8 cellular contexts compared by ENCODE assay signal in genomic region chr17:75012320-75013076, GRCh38. TPM values are rescaled to one million over a fixed set of nuclear protein-coding genes. Genes with fewer than 3 reads are reported as not detected.
DNase-seq lines count a peak whose midpoint lies in the region; ATAC-seq and TF ChIP-seq lines count a peak whose summit lies in the region.

Gene MRPL58, plus strand, starts transcription at chr17:75012670. Its CDS starts 17 bp downstream, at chr17:75012687.

- in situ Hi-C loops in GM23248 (cut with MboI) = no loop called here

- peak; percentile 63 for TF ChIP-seq CTCF in foreskin keratinocyte (conservative IDR thresholded peaks at IDR 0.05)

- peak within 1 kb of the TSS; percentile 95 for H2AFZ ChIP-seq in GM23248
- peak within 1 kb of the TSS; percentile 96 for H2AFZ ChIP-seq in Karpas-422 (ENCODE audit: low read length)
- H2AFZ ChIP-seq in neuron (ENCODE audit: low read depth, low read length) = peak within 1 kb of the TSS; percentile 91

- WGBS in GM23248 (ENCODE audit: low coverage in 1 of 2, low lambda C conversion rate in 2 of 2, missing lambda C conversion rate in 2 of 2), 2 experiments = 2% methylated on average over 57 of the region's 65 CpGs

- H3K27me3 ChIP-seq in GM23248 (replicated peaks; ENCODE audit: insufficient read depth) = no peaks in the 10 kb centered on the region
- H3K27me3 ChIP-seq in Karpas-422 (ENCODE audit: low read length) = no peaks in the 10 kb centered on the region
- H3K27me3 ChIP-seq in foreskin keratinocyte = no peaks in the 10 kb centered on the region
- no peaks in the 10 kb centered on the region for H3K27me3 ChIP-seq in neuron (ENCODE audit: insufficient read depth, low read length)

- peaks cover 24% of the 10 kb centered on the region for H3F3A ChIP-seq in GM23248 (ENCODE audit: insufficient read depth)

- H3K4me2 ChIP-seq in GM23248 (ENCODE audit: unreplicated experiment) = peak within 1 kb of the TSS; percentile 98
- peak within 1 kb of the TSS; percentile 82 for H3K4me2 ChIP-seq in Karpas-422 (ENCODE audit: low read depth, low read length, poor library complexity, severe bottlenecking)

- H3K27ac ChIP-seq in GM23248 (peak within 1 kb of the TSS; percentile 88), Karpas-422 (ENCODE audit: low read length) (peak within 1 kb of the TSS; percentile 69), foreskin keratinocyte (peak within 1 kb of the TSS; percentile 24)

- H3K9ac ChIP-seq in GM23248 (peak within 1 kb of the TSS; percentile 84), Karpas-422 (ENCODE audit: low read length) (peak within 1 kb of the TSS; percentile 78)

- DNase-seq in ELF-1 (ENCODE audit: low read depth, low spot score) (peak; percentile 91), GM23248 (peak; percentile 95), Karpas-422 (peak; percentile 96), SHP77 (lab: John Stamatoyannopoulos, UW) (peak; percentile 95 to 97), activated gamma-delta T cell treated with Interleukin-2 at 50 U/mL for 16 hours (peak; percentile 81), foreskin keratinocyte (peak; percentile 41 to 66), stromal cell of bone marrow (ENCODE audit: low read depth) (peak; percentile 65)

- H3K36me3 ChIP-seq in GM23248 (ENCODE audit: low read depth) (no peaks in the 10 kb centered on the region), Karpas-422 (ENCODE audit: insufficient read depth, low read length) (0 out of 2 replicates have a peak, but pooled peaks cover 5% of the 10 kb centered on the region), neuron (ENCODE audit: insufficient read depth, low read length) (peaks cover 8% of the 10 kb centered on the region)

- H3K9me2 ChIP-seq in GM23248 (ENCODE audit: insufficient read depth) (no peaks in the 10 kb centered on the region), Karpas-422 (replicated peaks; ENCODE audit: insufficient read depth, low read length) (no peaks in the 10 kb centered on the region)

- H3K4me3 ChIP-seq in GM23248 = peak within 1 kb of the TSS; percentile 82
- H3K4me3 ChIP-seq in Karpas-422 (ENCODE audit: low read length) = peak within 1 kb of the TSS; percentile 76
- H3K4me3 ChIP-seq in neuron (ENCODE audit: low read length) = peak within 1 kb of the TSS; percentile 63

- no peaks in the 10 kb centered on the region for H3K9me3 ChIP-seq in GM23248 (ENCODE audit: low read depth)
- no peaks in the 10 kb centered on the region for H3K9me3 ChIP-seq in Karpas-422 (ENCODE audit: low read length)
- H3K9me3 ChIP-seq in neuron (ENCODE audit: low read length) = no peaks in the 10 kb centered on the region

- H3K4me1 ChIP-seq in GM23248 (ENCODE audit: insufficient read depth) = peaks cover 10% of the 10 kb centered on the region; the same call in 1 of the 2 replicates
- H3K4me1 ChIP-seq in Karpas-422 (ENCODE audit: low read length) = peaks cover 18% of the 10 kb centered on the region
- H3K4me1 ChIP-seq in foreskin keratinocyte = peaks cover 11% of the 10 kb centered on the region
- H3K4me1 ChIP-seq in neuron (ENCODE audit: insufficient read depth, low read length) = peaks cover 26% of the 10 kb centered on the region

- peak; percentile 79 for ATAC-seq in foreskin keratinocyte

- H4K20me1 ChIP-seq in GM23248 (ENCODE audit: insufficient read depth) = no peaks in the 10 kb centered on the region
- no peaks in the 10 kb centered on the region for H4K20me1 ChIP-seq in Karpas-422 (ENCODE audit: insufficient read depth, low read depth, low read length)

- H3K79me2 ChIP-seq in GM23248 (ENCODE audit: insufficient read depth) (peaks cover 41% of the 10 kb centered on the region), Karpas-422 (ENCODE audit: low read length) (peaks cover 25% of the 10 kb centered on the region)

RNA-seq across cellular contexts. Expression of gene MRPL58, which starts in this region (rescaled TPM):
- total RNA-seq in GM23248 (2014; rRNA removed; shearing (Covaris generic)) = 35.6 and 52.4 TPM in 2 replicates
- polyA plus RNA-seq in GM23248 (2016; fragmentation: Nextera tagmentation; extraction: Ambion mirVana) (41.5 TPM in 2 replicates), foreskin keratinocyte (79.6 and 87.4 TPM in 2 replicates)
- total RNA-seq in Karpas-422 (2014; rRNA removed; shearing (Covaris generic); ENCODE audit: low replicate concordance) = 33.8 and 34.6 TPM in 2 replicates
- total RNA-seq in foreskin keratinocyte = 56.2 and 65.9 TPM in 2 replicates

Comparison
In these comparisons a context has a peak if more than half of its experiments do, and no peak if none do; other contexts are left out.
1. Peak in every context shown above with its lines: DNase-seq, ATAC-seq, H3K4me3 ChIP-seq and H3K27ac ChIP-seq.
2. H3K27ac ChIP-seq: peak in every context shown above with its lines; median percentile 88 in GM23248; 69 in Karpas-422; 24 in foreskin keratinocyte.